ENCODE assay signal across 26 cellular contexts in genomic region chr3:123347205-123347604, GRCh38.
DNase-seq lines count a peak whose midpoint lies in the region; ATAC-seq and TF ChIP-seq lines count a peak whose summit lies in the region.
"Had no signal": no experiment of that assay in that cellular context is flagged by ENCODE, and none has a peak within 500 bp of the region (broad histone marks: within the 10 kb centered on the region; RNA-seq: fewer than 3 reads in every experiment).

No MANE protein-coding gene starts in this region.

- BruUV-seq in Caco-2 (replicated peaks; lab: Mats Ljungman, UMichigan): no TSS peak

- DNase-seq in NCI-H524 (lab: John Stamatoyannopoulos, UW): peak; percentile 32 to 61
- DNase-seq in NCI-H524 treated with DMSO at 0.1 percent for 48 hours (lab: John Stamatoyannopoulos, UW): no peak
- peak in 2 of 3 donors; percentile 82 to 84 for DNase-seq in right cardiac atrium
- no peak for DNase-seq in activated CD4-positive, alpha-beta T cell treated with anti-CD3 and anti-CD28 coated beads for 1 hour
- DNase-seq in SIG-M5 (lab: John Stamatoyannopoulos, UW): no peak
- no peak for DNase-seq in HuH-7.5 (ENCODE audit: low spot score)
- DNase-seq in Caco-2: no peak
- DNase-seq: 8988T; activated CD4-positive, alpha-beta T cell treated with anti-CD3 and anti-CD28 coated beads, Interleukin-2, amount 50 U/mL, for 1 hour; activated naive CD8-positive, alpha-beta T cell treated with anti-CD3 and anti-CD28 coated beads, Interleukin-2, amount 10 ng/mL, durations not matched to agents 7 days and 5 days; AML-193; brain microvascular endothelial cell; cortex of kidney; Karpas-422; NCI-H1048; NCI-H2029 treated with DMSO at 0.1 percent for 48 hours; right lobe of liver; T-helper 17 cell had no signal

- H3K9me3 ChIP-seq in esophagus (ENCODE audit: control insufficient read depth in 2 of 2, insufficient read depth in 1 of 2, low read depth in 1 of 2, low read length in 1 of 2) (no peaks in the 10 kb centered on the region), right cardiac atrium (ENCODE audit: control insufficient read depth, low read length) (no peaks in the 10 kb centered on the region), Caco-2 (no peaks in the 10 kb centered on the region)
- H3K9me3 ChIP-seq: ovary, right lobe of liver, suprapubic skin had no signal

- ATAC-seq in right cardiac atrium: peak; percentile 22 to 47
- ATAC-seq: natural killer cell treated with Interleukin-12 subunit alpha and Interleukin-12 subunit beta and Interleukin-15 and Interleukin-18, amount 100 ng/mL, for 72 hours; T-helper 17 cell had no signal

- CTCF ChIA-PET in Caco-2 (lab: Charles Lee): no interaction called here

- H3K4me1 ChIP-seq in esophagus (ENCODE audit: control insufficient read depth in 2 of 2, insufficient read depth in 2 of 2, low read length in 1 of 2) (peaks cover 0 to 10% of the 10 kb centered on the region in 2 donors), right cardiac atrium (ENCODE audit: control insufficient read depth, insufficient read depth, low read length) (peaks cover 20% of the 10 kb centered on the region), Caco-2 (no peaks in the 10 kb centered on the region)
- H3K4me1 ChIP-seq: right lobe of liver, suprapubic skin had no signal

- POLR2A ChIA-PET in Caco-2 (lab: Charles Lee): no interaction called here

- H3K27me3 Mint-ChIP-seq in Caco-2 (ENCODE audit: insufficient read depth, unreplicated experiment): peaks cover 16% of the 10 kb centered on the region

- H3K4me1 Mint-ChIP-seq in Caco-2 (ENCODE audit: low read depth, unreplicated experiment): peaks cover 4% of the 10 kb centered on the region

- no peaks in the 10 kb centered on the region for H3K9me3 Mint-ChIP-seq in Caco-2 (ENCODE audit: unreplicated experiment)
- H3K9me3 Mint-ChIP-seq: activated naive CD8-positive, alpha-beta T cell treated with anti-CD3 and anti-CD28 coated beads, Interleukin-2, amount 10 ng/mL, durations not matched to agents 7 days and 5 days; activated T-helper 2 cell treated with anti-CD3 and anti-CD28 coated beads, Interferon-gamma antibody, Interleukin-2, Interleukin-4, amounts not matched to agents 10 μg/mL and 5 μg/mL and 100 μg/mL, durations not matched to agents 14 hours and 24 hours and 36 hours; HFFc6; mesothelial cell of epicardium; natural killer cell treated with Interleukin-12 subunit alpha and Interleukin-12 subunit beta and Interleukin-15 and Interleukin-18, amount 100 ng/mL, for 72 hours had no signal

- H3K4me3 ChIP-seq in esophagus (ENCODE audit: low read depth in 1 of 2, low read length in 2 of 2): no peak overlapping the region
- H3K4me3 ChIP-seq in right cardiac atrium (ENCODE audit: low read length): no peak overlapping the region
- H3K4me3 ChIP-seq in Caco-2 (ENCODE audit: low read depth, low read length): no peak overlapping the region
- H3K4me3 ChIP-seq: ovary, right lobe of liver, SK-N-MC, suprapubic skin had no signal

- H3K27ac Mint-ChIP-seq in Caco-2 (ENCODE audit: unreplicated experiment): no peak overlapping the region
- H3K27ac Mint-ChIP-seq: activated naive CD8-positive, alpha-beta T cell treated with anti-CD3 and anti-CD28 coated beads, Interleukin-2, amount 10 ng/mL, durations not matched to agents 7 days and 5 days; activated T-helper 2 cell treated with anti-CD3 and anti-CD28 coated beads, Interferon-gamma antibody, Interleukin-2, Interleukin-4, amounts not matched to agents 10 μg/mL and 5 μg/mL and 100 μg/mL, durations not matched to agents 14 hours and 24 hours and 36 hours; HFFc6; mesothelial cell of epicardium; natural killer cell treated with Interleukin-12 subunit alpha and Interleukin-12 subunit beta and Interleukin-15 and Interleukin-18, amount 100 ng/mL, for 72 hours; T-helper 17 cell had no signal

- H3K27ac ChIP-seq in esophagus (ENCODE audit: low read depth in 2 of 2, low read length in 1 of 2): peak overlapping the region; percentile 16 to 56
- peak overlapping the region; percentile 62 for H3K27ac ChIP-seq in right cardiac atrium (ENCODE audit: low read length)
- H3K27ac ChIP-seq: brain microvascular endothelial cell, right lobe of liver, SK-N-MC, suprapubic skin had no signal

- H3K27me3 ChIP-seq in esophagus (ENCODE audit: control insufficient read depth in 1 of 2, insufficient read depth in 2 of 2, low read length in 2 of 2) (no peaks in the 10 kb centered on the region), right cardiac atrium (ENCODE audit: control insufficient read depth, insufficient read depth) (no peaks in the 10 kb centered on the region), Caco-2 (replicated peaks; ENCODE audit: control insufficient read depth, insufficient read depth, low read length) (no peaks in the 10 kb centered on the region)
- H3K27me3 ChIP-seq: ovary, right lobe of liver had no signal

- no peak for TF ChIP-seq CTCF in Caco-2 (IDR thresholded peaks at IDR 0.05; ENCODE audit: insufficient read depth in 1 of 2, low read depth in 1 of 2, low read length in 1 of 2, severe bottlenecking in 1 of 2, unreplicated experiment in 1 of 2)

- H3K4me3 Mint-ChIP-seq in Caco-2 (ENCODE audit: unreplicated experiment): no peak overlapping the region
- H3K4me3 Mint-ChIP-seq: activated naive CD8-positive, alpha-beta T cell treated with anti-CD3 and anti-CD28 coated beads, Interleukin-2, amount 10 ng/mL, durations not matched to agents 7 days and 5 days; HFFc6; mesothelial cell of epicardium; natural killer cell treated with Interleukin-12 subunit alpha and Interleukin-12 subunit beta and Interleukin-15 and Interleukin-18, amount 100 ng/mL, for 72 hours; T-helper 17 cell had no signal

- intact Hi-C loops in right cardiac atrium (cut with DNase I): loop anchor here in 1 of 4 donors (10.0 kb wide), 1 partner anchor 58 kb away; no protein-coding TSS in a partner anchor
- intact Hi-C loops in Caco-2 (cut with micrococcal nuclease; ENCODE audit: unreplicated experiment): no loop called here

- H3K36me3 Mint-ChIP-seq in Caco-2 (ENCODE audit: insufficient read depth, unreplicated experiment): no peaks in the 10 kb centered on the region
- H3K36me3 Mint-ChIP-seq: activated naive CD8-positive, alpha-beta T cell treated with anti-CD3 and anti-CD28 coated beads, Interleukin-2, amount 10 ng/mL, durations not matched to agents 7 days and 5 days; mesothelial cell of epicardium; natural killer cell treated with Interleukin-12 subunit alpha and Interleukin-12 subunit beta and Interleukin-15 and Interleukin-18, amount 100 ng/mL, for 72 hours had no signal

- WGBS in esophagus, 2 donors: 61 to 74% methylated on average over 4 of the region's 4 CpGs
- 30% methylated on average over 4 of the region's 4 CpGs for WGBS in right cardiac atrium

- no peaks in the 10 kb centered on the region for H3K36me3 ChIP-seq in esophagus (ENCODE audit: control insufficient read depth in 2 of 2, insufficient read depth in 2 of 2, low read length in 1 of 2)
- H3K36me3 ChIP-seq in Caco-2 (ENCODE audit: control insufficient read depth, insufficient read depth, low read length): no peaks in the 10 kb centered on the region
- H3K36me3 ChIP-seq: brain microvascular endothelial cell, ovary, right lobe of liver, suprapubic skin had no signal

Comparison
In these comparisons a context has a peak if more than half of its experiments do, and no peak if none do; other contexts are left out.
1. DNase-seq: peak in NCI-H524 (2 of 2) and right cardiac atrium (2 of 3); none in NCI-H524 treated with DMSO at 0.1 percent for 48 hours (single experiment), activated CD4-positive, alpha-beta T cell treated with anti-CD3 and anti-CD28 coated beads for 1 hour (single experiment), SIG-M5 (single experiment), HuH-7.5 (single experiment) and Caco-2 (0 of 2).